23 cellular contexts compared by ENCODE assay signal in genomic region chr6:108179741-108180140, GRCh38.
DNase-seq lines count a peak whose midpoint lies in the region; ATAC-seq lines count a peak whose summit lies in the region.
"Had no signal": no experiment of that assay in that cellular context is flagged by ENCODE, and none has a peak within 500 bp of the region (broad histone marks: within the 10 kb centered on the region; RNA-seq: fewer than 3 reads in every experiment).

No MANE protein-coding gene starts in this region.

- ATAC-seq in HG02763 (IDR thresholded peaks at IDR 0.05; ENCODE audit: unreplicated experiment), result no peak
- no peak for ATAC-seq in GM18873 (IDR thresholded peaks at IDR 0.05; ENCODE audit: low FRiP score, unreplicated experiment)
- ATAC-seq: CD8-positive, alpha-beta T cell; Right ventricle myocardium inferior; SK-N-SH treated with all-trans-retinoic acid at 6 μM for 48 hours had no signal

- H3K27me3 ChIP-seq in iPS-20b (ENCODE audit: insufficient read depth, low read length), result peaks cover 74% of the 10 kb centered on the region
- H3K27me3 ChIP-seq: SJCRH30 had no signal

- peaks cover 14% of the 10 kb centered on the region; the same call in 1 of the 2 replicates for H3K4me1 ChIP-seq in iPS-20b (ENCODE audit: insufficient read depth, low read length)
- H3K4me1 ChIP-seq: SJCRH30 had no signal

- H3K4me3 ChIP-seq in iPS-20b (ENCODE audit: low read length), result peak overlapping the region; percentile 4; the same call in 1 of the 2 replicates
- H3K4me3 ChIP-seq: PC-9, SJCRH30 had no signal

- H3K9me3 ChIP-seq in iPS-20b (ENCODE audit: insufficient read depth, low read depth, low read length), result no peaks in the 10 kb centered on the region; the same call in 1 of the 2 replicates
- H3K9me3 ChIP-seq: SJCRH30 had no signal

- no peak overlapping the region for H3K27ac ChIP-seq in iPS-20b (ENCODE audit: low read length)
- H3K27ac ChIP-seq: 22Rv1, C4-2B, PC-9, SJCRH30 had no signal

- DNase-seq in NCI-H2227 (lab: John Stamatoyannopoulos, UW; ENCODE audit: unreplicated experiment) (peak; percentile 10), NCI-H2227 treated with DMSO at 0.1 percent for 48 hours (lab: John Stamatoyannopoulos, UW) (no peak), NCI-H1930 (lab: John Stamatoyannopoulos, UW) (peak; percentile 37 to 56)
- DNase-seq in activated effector memory CD4-positive, alpha-beta T cell treated with Interleukin-2 at 50 U/mL for 16 hours, result no peak
- DNase-seq: CD8-positive, alpha-beta T cell; DMS79 treated with DMSO at 0.1 percent for 48 hours; GF-D8; IMR-90; KG1; NCI-H1694 treated with DMSO at 0.1 percent for 48 hours; NCI-H2081 treated with DMSO at 0.1 percent for 48 hours; NCI-H2171 treated with DMSO at 0.1 percent for 48 hours; NCI-H446; NCI-H526; PC-9; SJCRH30 had no signal

- H3K9ac ChIP-seq in iPS-20b (ENCODE audit: low read depth, low read length), result no peak overlapping the region

- H3K36me3 ChIP-seq in iPS-20b (ENCODE audit: insufficient read depth, low read depth, low read length), result no peaks in the 10 kb centered on the region
- H3K36me3 ChIP-seq: SJCRH30 had no signal

Comparison
In these comparisons a context has a peak if more than half of its experiments do, and no peak if none do; other contexts are left out.
1. DNase-seq: peak in NCI-H2227 (single experiment) and NCI-H1930 (2 of 2); none in NCI-H2227 treated with DMSO at 0.1 percent for 48 hours (single experiment) and activated effector memory CD4-positive, alpha-beta T cell treated with Interleukin-2 at 50 U/mL for 16 hours (single experiment).